ENCODE assay signal across 8 cellular contexts in the genomic region with DNA sequence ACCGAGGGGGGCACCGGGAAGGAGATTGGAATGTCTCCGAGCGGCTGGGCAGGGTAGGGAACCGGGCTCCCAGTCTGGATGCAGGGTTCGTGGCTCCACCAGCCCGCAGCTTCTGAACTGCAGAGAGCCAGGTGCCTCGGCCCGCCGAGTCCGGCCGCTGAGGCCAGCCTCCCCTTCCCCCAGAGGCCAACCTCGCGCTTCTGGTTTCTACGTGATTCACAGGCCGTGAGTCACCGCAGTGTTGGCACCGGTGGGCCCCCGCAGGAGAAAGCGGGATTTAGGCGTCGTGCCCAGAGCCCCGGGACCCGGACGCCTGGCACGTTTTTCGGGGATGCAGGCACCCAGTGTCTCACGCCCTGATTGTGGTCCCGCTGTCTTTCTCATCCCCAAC. TPM values are rescaled to one million over a fixed set of nuclear protein-coding genes. Genes with fewer than 3 reads are reported as not detected.
DNase-seq lines count a peak whose midpoint lies in the region; ATAC-seq and TF ChIP-seq lines count a peak whose summit lies in the region.

No MANE protein-coding gene starts in this region.

- H3K4me1 ChIP-seq in GM23248 (ENCODE audit: insufficient read depth) (peaks cover 58% of the 10 kb centered on the region), SJCRH30 (peaks cover 23% of the 10 kb centered on the region), mesodermal cell (ENCODE audit: control insufficient read depth, insufficient read depth, low read length, poor library complexity, severe bottlenecking) (peaks cover 55% of the 10 kb centered on the region), stomach smooth muscle (ENCODE audit: control insufficient read depth, insufficient read depth, low read length) (peaks cover 48% of the 10 kb centered on the region)

- no peaks in the 10 kb centered on the region for H3K79me2 ChIP-seq in GM23248 (ENCODE audit: insufficient read depth)

- 1% methylated on average over 20 to 29 of the region's 29 CpGs for WGBS in GM23248 (ENCODE audit: low coverage in 1 of 2, low lambda C conversion rate in 2 of 2, missing lambda C conversion rate in 2 of 2), 2 experiments
- 0 to 1% methylated on average over 27 to 29 of the region's 29 CpGs for WGBS in mesodermal cell (ENCODE audit: insufficient coverage in 2 of 2), 2 experiments

- peak overlapping the region; percentile 71 for H3K4me3 ChIP-seq in GM23248
- H3K4me3 ChIP-seq in SJCRH30 = peak overlapping the region; percentile 52
- H3K4me3 ChIP-seq in coronary artery = peak overlapping the region; percentile 71
- H3K4me3 ChIP-seq in mesodermal cell (ENCODE audit: extremely low read depth, insufficient read depth, low read length, poor library complexity, severe bottlenecking) = peak overlapping the region; percentile 65
- H3K4me3 ChIP-seq in stomach smooth muscle (ENCODE audit: low read length in 2 of 2) = peak overlapping the region; percentile 63 to 74

- no peaks in the 10 kb centered on the region for H4K20me1 ChIP-seq in GM23248 (ENCODE audit: insufficient read depth)

- H3K27ac ChIP-seq in GM23248 = no peak overlapping the region
- H3K27ac ChIP-seq in SJCRH30 = no peak overlapping the region
- peak overlapping the region; percentile 81 to 89 for H3K27ac ChIP-seq in coronary artery
- H3K27ac ChIP-seq in mesodermal cell (ENCODE audit: low read depth, low read length, severe bottlenecking) = peak overlapping the region; percentile 80
- H3K27ac ChIP-seq in stomach smooth muscle (ENCODE audit: low read length) = no peak overlapping the region

- peak overlapping the region; percentile 77 for H2AFZ ChIP-seq in GM23248

- no peaks in the 10 kb centered on the region for H3K9me2 ChIP-seq in GM23248 (ENCODE audit: insufficient read depth)

- H3K9ac ChIP-seq in GM23248 (peak overlapping the region; percentile 78), stomach smooth muscle (ENCODE audit: low read length in 2 of 2) (peak overlapping the region; percentile 36 to 76)

- H3K4me2 ChIP-seq in GM23248 (ENCODE audit: unreplicated experiment) = peak overlapping the region; percentile 87

- H3K9me3 ChIP-seq in GM23248 (ENCODE audit: low read depth) (no peaks in the 10 kb centered on the region), SJCRH30 (replicated peaks) (no peaks in the 10 kb centered on the region), mesodermal cell (ENCODE audit: control insufficient read depth, low read length) (no peaks in the 10 kb centered on the region), stomach smooth muscle (ENCODE audit: control insufficient read depth in 2 of 2, low read length in 2 of 2) (no peaks in the 10 kb centered on the region)

- H3F3A ChIP-seq in GM23248 (ENCODE audit: insufficient read depth) = peaks cover 26% of the 10 kb centered on the region

- in situ Hi-C loops in GM23248 (cut with MboI) = no loop called here

- no peak for TF ChIP-seq CTCF in coronary artery (IDR thresholded peaks at IDR 0.05)

- H3K27me3 ChIP-seq in GM23248 (replicated peaks; ENCODE audit: insufficient read depth) = no peaks in the 10 kb centered on the region
- peaks cover 18% of the 10 kb centered on the region for H3K27me3 ChIP-seq in SJCRH30
- H3K27me3 ChIP-seq in stomach smooth muscle (ENCODE audit: control insufficient read depth in 1 of 2, insufficient read depth in 2 of 2, low read length in 2 of 2) = peaks cover 0 to 14% of the 10 kb centered on the region in 2 donors

- peak; percentile 92 for DNase-seq in GM23248
- DNase-seq in SJCRH30 = peak; percentile 35 to 37
- DNase-seq in coronary artery (ENCODE audit: low spot score) = no peak

- ATAC-seq in HG03039 (IDR thresholded peaks at IDR 0.05; ENCODE audit: unreplicated experiment) (no peak), HG03097 (IDR thresholded peaks at IDR 0.05; ENCODE audit: low FRiP score, unreplicated experiment) (no peak), GM21576 (IDR thresholded peaks at IDR 0.05; ENCODE audit: unreplicated experiment) (no peak)

- H3K36me3 ChIP-seq in GM23248 (ENCODE audit: low read depth) (no peaks in the 10 kb centered on the region), SJCRH30 (no peaks in the 10 kb centered on the region), mesodermal cell (ENCODE audit: control insufficient read depth, insufficient read depth, low read length) (peaks cover 21% of the 10 kb centered on the region), stomach smooth muscle (ENCODE audit: control insufficient read depth in 2 of 2, insufficient read depth in 2 of 2, low read length in 2 of 2) (no peaks in the 10 kb centered on the region)

RNA-seq across cellular contexts. Expression of gene CRABP2, which starts 0.5 kb away (rescaled TPM):
- total RNA-seq in GM23248 (2014; rRNA removed; shearing (Covaris generic)) = 23.3 and 38.8 TPM in 2 replicates
- polyA plus RNA-seq in GM23248 (2016; fragmentation: Nextera tagmentation; extraction: Ambion mirVana) = 64.1 and 68.6 TPM in 2 replicates
- total RNA-seq in SJCRH30 (2014; rRNA removed; shearing (Covaris generic)) = 0.43 and 0.85 TPM in 2 replicates
- 675 TPM for polyA plus RNA-seq in mesodermal cell (2013, experiment 1 of 2)
- 571 TPM for polyA plus RNA-seq in mesodermal cell (2013, experiment 2 of 2)

RNA-seq across cellular contexts. Expression of gene METTL25B, which starts 23.3 kb away (rescaled TPM):
- total RNA-seq in GM23248 (2014; rRNA removed; shearing (Covaris generic)) = 4.5 and 5.6 TPM in 2 replicates
- 7.4 and 10.1 TPM in 2 replicates for polyA plus RNA-seq in GM23248 (2016; fragmentation: Nextera tagmentation; extraction: Ambion mirVana)
- total RNA-seq in SJCRH30 (2014; rRNA removed; shearing (Covaris generic)) = 8.6 and 9.9 TPM in 2 replicates
- polyA plus RNA-seq in mesodermal cell (2013, experiment 1 of 2) = 31.7 TPM
- polyA plus RNA-seq in mesodermal cell (2013, experiment 2 of 2) = 24.9 TPM

RNA-seq across cellular contexts. Expression of gene ISG20L2, which starts 23.6 kb away (rescaled TPM):
- 10.4 TPM in 2 replicates for total RNA-seq in GM23248 (2014; rRNA removed; shearing (Covaris generic))
- 17.8 and 21.5 TPM in 2 replicates for polyA plus RNA-seq in GM23248 (2016; fragmentation: Nextera tagmentation; extraction: Ambion mirVana)
- total RNA-seq in SJCRH30 (2014; rRNA removed; shearing (Covaris generic)) = 29.1 and 33.7 TPM in 2 replicates
- polyA plus RNA-seq in mesodermal cell (2013, experiment 1 of 2) = 31.7 TPM
- 24.1 TPM for polyA plus RNA-seq in mesodermal cell (2013, experiment 2 of 2)

RNA-seq across cellular contexts. Expression of gene NES, which starts 27.7 kb away (rescaled TPM):
- total RNA-seq in GM23248 (2014; rRNA removed; shearing (Covaris generic)) = 15.0 and 23.0 TPM in 2 replicates
- 2.2 TPM in 2 replicates for polyA plus RNA-seq in GM23248 (2016; fragmentation: Nextera tagmentation; extraction: Ambion mirVana)
- 356 and 359 TPM in 2 replicates for total RNA-seq in SJCRH30 (2014; rRNA removed; shearing (Covaris generic))
- polyA plus RNA-seq in mesodermal cell (2013, experiment 1 of 2) = 217 TPM
- polyA plus RNA-seq in mesodermal cell (2013, experiment 2 of 2) = 200 TPM

RNA-seq across cellular contexts. Expression of gene MRPL24, which starts 36.0 kb away (rescaled TPM):
- 49.2 and 55.7 TPM in 2 replicates for total RNA-seq in GM23248 (2014; rRNA removed; shearing (Covaris generic))
- 91.4 and 93.7 TPM in 2 replicates for polyA plus RNA-seq in GM23248 (2016; fragmentation: Nextera tagmentation; extraction: Ambion mirVana)
- 53.4 and 61.3 TPM in 2 replicates for total RNA-seq in SJCRH30 (2014; rRNA removed; shearing (Covaris generic))
- polyA plus RNA-seq in mesodermal cell (2013, experiment 1 of 2) = 42.2 TPM
- 38.4 TPM for polyA plus RNA-seq in mesodermal cell (2013, experiment 2 of 2)

Comparison
In these comparisons a context has a peak if more than half of its experiments do, and no peak if none do; other contexts are left out.
1. H3K27ac ChIP-seq: peak in coronary artery (2 of 2) and mesodermal cell (single experiment); none in GM23248 (single experiment), SJCRH30 (single experiment) and stomach smooth muscle (single experiment).
2. RNA of gene CRABP2, which starts 0.5 kb away (total RNA-seq): 23.3 to 38.8 TPM in GM23248; 0.43 to 0.85 TPM in SJCRH30; every median in the first group is over 10 times any median in the second.
3. Peak in every context shown above with its lines, with median percentiles within 50 percentile points of each other: H3K4me3 ChIP-seq.